14 cellular contexts compared by ENCODE assay signal in the genomic region with DNA sequence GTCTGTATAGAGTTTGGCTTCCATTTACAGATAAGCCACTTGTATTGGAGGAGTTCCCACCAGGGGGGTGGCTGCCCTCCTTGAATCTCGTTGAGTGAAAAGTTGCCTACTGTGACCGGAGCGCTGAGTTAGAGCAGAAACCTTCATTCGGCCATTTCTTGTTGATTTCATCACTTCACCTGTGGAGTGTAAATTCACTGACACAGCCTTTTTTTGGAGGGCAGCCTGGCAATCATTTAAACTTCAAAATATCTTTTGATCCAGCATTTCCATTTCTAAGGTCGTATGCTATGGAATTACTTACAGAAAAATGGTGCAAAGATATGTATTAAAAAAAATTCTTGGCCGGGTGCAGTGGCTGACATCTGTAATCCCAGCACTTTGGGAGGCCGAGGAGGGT.
"Had no signal": no experiment of that assay in that cellular context is flagged by ENCODE, and none has a peak within 500 bp of the region (broad histone marks: within the 10 kb centered on the region; RNA-seq: fewer than 3 reads in every experiment).

No MANE protein-coding gene starts in this region.

- H3K9me3 ChIP-seq: mucosa of descending colon, psoas muscle had no signal

- DNase-seq: activated CD4-positive, alpha-beta T cell treated with anti-CD3 and anti-CD28 coated beads for 1 hour; activated CD4-positive, alpha-beta T cell treated with anti-CD3 and anti-CD28 coated beads, Interleukin-2, amount 50 U/mL, for 48 hours; activated naive CD8-positive, alpha-beta T cell treated with anti-CD3 and anti-CD28 coated beads for 36 hours; cerebellar nuclear complex; dermis blood vessel endothelial cell; immature natural killer cell; mucosa of descending colon; natural killer cell; nucleus accumbens; psoas muscle; stimulated activated CD4-positive, alpha-beta T cell treated with anti-CD3 and anti-CD28 coated beads, Interleukin-4, amount 100 ng/mL, for 1 hour; SW 1271 had no signal

- H3K4me3 Mint-ChIP-seq: activated naive CD8-positive, alpha-beta T cell treated with anti-CD3 and anti-CD28 coated beads for 36 hours; immature natural killer cell; natural killer cell had no signal

- ATAC-seq: esophagus mucosa, mucosa of descending colon, natural killer cell, psoas muscle had no signal

- H3K9me3 Mint-ChIP-seq: activated naive CD8-positive, alpha-beta T cell treated with anti-CD3 and anti-CD28 coated beads for 36 hours; immature natural killer cell; natural killer cell had no signal

- H3K4me3 ChIP-seq: lung, mucosa of descending colon, psoas muscle had no signal

- H3K27ac ChIP-seq: psoas muscle had no signal

- H3K36me3 Mint-ChIP-seq: natural killer cell had no signal

- H3K27me3 Mint-ChIP-seq: activated naive CD8-positive, alpha-beta T cell treated with anti-CD3 and anti-CD28 coated beads for 36 hours had no signal
